37 cellular contexts compared by ENCODE assay signal in genomic region chrX:16917120-16917519, GRCh38. TPM values are rescaled to one million over a fixed set of nuclear protein-coding genes. Genes with fewer than 3 reads are reported as not detected.
"Had no signal": no experiment of that assay in that cellular context is flagged by ENCODE, and none has a peak within 500 bp of the region (broad histone marks: within the 10 kb centered on the region; RNA-seq: fewer than 3 reads in every experiment).

No MANE protein-coding gene starts in this region.

- H3K36me3 ChIP-seq: adrenal gland, brain microvascular endothelial cell, breast epithelium had no signal

- H3K4me1 Mint-ChIP-seq: activated B cell treated with CpG ODN at 0.5 μM for 24 hours; activated CD4-positive, alpha-beta T cell treated with anti-CD3 and anti-CD28 coated beads, Interleukin-2, amount 10 ng/mL, durations not matched to agents 24 days and 14 days; activated naive CD8-positive, alpha-beta T cell treated with anti-CD3 and anti-CD28 coated beads for 36 hours; activated T-helper 17 cell treated with anti-CD3 and anti-CD28 coated beads, Interleukin-2, amount 50 U/mL, for 72 hours had no signal

- H3K27ac ChIP-seq: adrenal gland, body of pancreas, brain microvascular endothelial cell, breast epithelium, VCaP had no signal

- DNase-seq: activated B cell treated with CpG ODN at 0.5 μM for 24 hours; activated CD4-positive, alpha-beta memory T cell treated with anti-CD3 and anti-CD28 coated beads for 36 hours; activated CD4-positive, alpha-beta T cell treated with anti-CD3 and anti-CD28 coated beads for 4 hours; activated CD4-positive, alpha-beta T cell treated with anti-CD3 and anti-CD28 coated beads, Interleukin-2, amount 10 ng/mL, durations not matched to agents 24 days and 14 days; activated CD4-positive, alpha-beta T cell treated with anti-CD3 and anti-CD28 coated beads, Interleukin-2, amount 50 U/mL, for 1 hour; activated CD4-positive, alpha-beta T cell treated with anti-CD3 and anti-CD28 coated beads, Interleukin-2, amount 50 U/mL, for 4 hours; activated CD4-positive, CD25-positive, alpha-beta regulatory T cell treated with anti-CD3 and anti-CD28 coated beads, Interleukin-2, amount 50 U/mL, for 72 hours; activated CD8-positive, alpha-beta memory T cell treated with anti-CD3 and anti-CD28 coated beads, Interleukin-2, amount 50 U/mL, for 4 hours; activated CD8-positive, alpha-beta T cell treated with anti-CD3 and anti-CD28 coated beads for 36 hours; activated effector memory CD4-positive, alpha-beta T cell treated with anti-CD3 and anti-CD28 coated beads, Interleukin-2, amount 50 U/mL, for 16 hours; activated gamma-delta T cell treated with Interleukin-2 at 50 U/mL for 16 hours; activated naive CD4-positive, alpha-beta T cell; activated naive CD4-positive, alpha-beta T cell treated with anti-CD3 and anti-CD28 coated beads for 36 hours; activated naive CD4-positive, alpha-beta T cell treated with anti-CD3 and anti-CD28 coated beads, Interleukin-2, amount 50 U/mL, for 16 hours; activated naive CD8-positive, alpha-beta T cell treated with anti-CD3 and anti-CD28 coated beads for 36 hours; activated T-cell treated with anti-CD3 and anti-CD28 coated beads for 4 hours; activated T-cell treated with anti-CD3 and anti-CD28 coated beads, Interleukin-2, amount 50 U/mL, for 1 hour; activated T-cell treated with anti-CD3 and anti-CD28 coated beads, Interleukin-2, amount 50 U/mL, for 4 hours; activated T-cell treated with anti-CD3 and anti-CD28 coated beads, Interleukin-2, amount 50 U/mL, for 72 hours; adrenal gland; amniotic stem cell; aorta; body of pancreas; brain microvascular endothelial cell; central memory CD4-positive, alpha-beta T cell; T-helper 1 cell; T-helper 2 cell; T-helper 9 cell had no signal

- H3K36me3 Mint-ChIP-seq: activated CD4-positive, alpha-beta memory T cell treated with anti-CD3 and anti-CD28 coated beads for 36 hours; activated naive CD4-positive, alpha-beta T cell treated with anti-CD3 and anti-CD28 coated beads, Interleukin-2, amount 50 U/mL, for 72 hours; activated naive CD8-positive, alpha-beta T cell treated with anti-CD3 and anti-CD28 coated beads for 36 hours had no signal

- H3K4me3 ChIP-seq: adrenal gland, body of pancreas, breast epithelium had no signal

- H3K4me1 ChIP-seq: adrenal gland, body of pancreas, breast epithelium had no signal

- H3K27ac Mint-ChIP-seq: activated B cell treated with CpG ODN at 0.5 μM for 24 hours; activated CD4-positive, alpha-beta memory T cell treated with anti-CD3 and anti-CD28 coated beads for 36 hours; activated CD4-positive, alpha-beta T cell treated with anti-CD3 and anti-CD28 coated beads, Interleukin-2, amount 10 ng/mL, durations not matched to agents 24 days and 14 days; activated CD8-positive, alpha-beta T cell treated with anti-CD3 and anti-CD28 coated beads for 36 hours; activated naive CD4-positive, alpha-beta T cell treated with anti-CD3 and anti-CD28 coated beads for 36 hours; activated naive CD4-positive, alpha-beta T cell treated with anti-CD3 and anti-CD28 coated beads, Interleukin-2, amount 50 U/mL, for 72 hours; activated naive CD8-positive, alpha-beta T cell treated with anti-CD3 and anti-CD28 coated beads for 36 hours; activated T-cell treated with anti-CD3 and anti-CD28 coated beads, Interleukin-2, amount 50 U/mL, for 72 hours; activated T-helper 1 cell treated with anti-CD3 and anti-CD28 coated beads, Interleukin-12 subunit alpha, Interleukin-12 subunit beta, Interleukin-2, Interleukin-4 antibody, amounts not matched to agents 30 ng/mL and 10 ng/mL and 1 ng/mL, durations not matched to agents 14 hours and 24 hours and 36 hours; activated T-helper 17 cell treated with anti-CD3 and anti-CD28 coated beads, Interleukin-2, amount 50 U/mL, for 72 hours; T-helper 1 cell treated with Interleukin-12 subunit alpha and Interleukin-12 subunit beta and Interleukin-4 antibody, amounts not matched to agents 30 μg/mL and 1 μg/mL, for 36 hours; T-helper 2 cell treated with Interferon-gamma antibody and Interleukin-4, amounts not matched to agents 5 μg/mL and 100 μg/mL, for 36 hours had no signal

- H3K9me3 Mint-ChIP-seq: activated B cell treated with CpG ODN at 0.5 μM for 24 hours; activated CD4-positive, alpha-beta memory T cell treated with anti-CD3 and anti-CD28 coated beads for 36 hours; activated CD4-positive, alpha-beta T cell treated with anti-CD3 and anti-CD28 coated beads, Interleukin-2, amount 10 ng/mL, durations not matched to agents 24 days and 14 days; activated CD8-positive, alpha-beta T cell treated with anti-CD3 and anti-CD28 coated beads for 36 hours; activated naive CD4-positive, alpha-beta T cell treated with anti-CD3 and anti-CD28 coated beads for 36 hours; activated naive CD4-positive, alpha-beta T cell treated with anti-CD3 and anti-CD28 coated beads, Interleukin-2, amount 50 U/mL, for 72 hours; activated naive CD8-positive, alpha-beta T cell treated with anti-CD3 and anti-CD28 coated beads for 36 hours; activated T-cell treated with anti-CD3 and anti-CD28 coated beads, Interleukin-2, amount 50 U/mL, for 4 hours; activated T-helper 1 cell treated with anti-CD3 and anti-CD28 coated beads, Interleukin-12 subunit alpha, Interleukin-12 subunit beta, Interleukin-2, Interleukin-4 antibody, amounts not matched to agents 30 ng/mL and 10 ng/mL and 1 ng/mL, durations not matched to agents 14 hours and 24 hours and 36 hours; activated T-helper 17 cell treated with anti-CD3 and anti-CD28 coated beads, Interleukin-2, amount 50 U/mL, for 72 hours; T-helper 1 cell treated with Interleukin-12 subunit alpha and Interleukin-12 subunit beta and Interleukin-4 antibody, amounts not matched to agents 30 μg/mL and 1 μg/mL, for 36 hours; T-helper 2 cell treated with Interferon-gamma antibody and Interleukin-4, amounts not matched to agents 5 μg/mL and 100 μg/mL, for 36 hours had no signal

- H3K9me3 ChIP-seq: adrenal gland, body of pancreas, breast epithelium had no signal

- H3K27me3 ChIP-seq: adrenal gland, body of pancreas, brain microvascular endothelial cell had no signal

- FAIRE-seq: TTC549 had no signal

- ATAC-seq: activated CD8-positive, alpha-beta T cell treated with anti-CD3 and anti-CD28 coated beads for 36 hours; activated naive CD4-positive, alpha-beta T cell treated with anti-CD3 and anti-CD28 coated beads, Interleukin-2, amount 50 U/mL, for 72 hours; activated T-cell treated with anti-CD3 and anti-CD28 coated beads, Interleukin-2, amount 50 U/mL, for 4 hours; activated T-cell treated with anti-CD3 and anti-CD28 coated beads, Interleukin-2, amount 50 U/mL, for 72 hours; activated T-helper 17 cell treated with anti-CD3 and anti-CD28 coated beads, Interleukin-2, amount 50 U/mL, for 72 hours; body of pancreas had no signal

- H3K4me3 Mint-ChIP-seq: activated B cell treated with CpG ODN at 0.5 μM for 24 hours; activated CD4-positive, alpha-beta memory T cell treated with anti-CD3 and anti-CD28 coated beads for 36 hours; activated CD4-positive, alpha-beta T cell treated with anti-CD3 and anti-CD28 coated beads, Interleukin-2, amount 10 ng/mL, durations not matched to agents 24 days and 14 days; activated CD8-positive, alpha-beta T cell treated with anti-CD3 and anti-CD28 coated beads for 36 hours; activated naive CD4-positive, alpha-beta T cell treated with anti-CD3 and anti-CD28 coated beads for 36 hours; activated naive CD8-positive, alpha-beta T cell treated with anti-CD3 and anti-CD28 coated beads for 36 hours; activated T-cell treated with anti-CD3 and anti-CD28 coated beads, Interleukin-2, amount 50 U/mL, for 4 hours; activated T-cell treated with anti-CD3 and anti-CD28 coated beads, Interleukin-2, amount 50 U/mL, for 72 hours; activated T-helper 1 cell treated with anti-CD3 and anti-CD28 coated beads, Interleukin-12 subunit alpha, Interleukin-12 subunit beta, Interleukin-2, Interleukin-4 antibody, amounts not matched to agents 30 ng/mL and 10 ng/mL and 1 ng/mL, durations not matched to agents 14 hours and 24 hours and 36 hours; activated T-helper 17 cell treated with anti-CD3 and anti-CD28 coated beads, Interleukin-2, amount 50 U/mL, for 72 hours; T-helper 1 cell treated with Interleukin-12 subunit alpha and Interleukin-12 subunit beta and Interleukin-4 antibody, amounts not matched to agents 30 μg/mL and 1 μg/mL, for 36 hours; T-helper 2 cell treated with Interferon-gamma antibody and Interleukin-4, amounts not matched to agents 5 μg/mL and 100 μg/mL, for 36 hours had no signal

RNA-seq across cellular contexts. Expression of gene REPS2, which starts 29.3 kb away (rescaled TPM):
- total RNA-seq: activated CD4-positive, alpha-beta memory T cell treated with anti-CD3 and anti-CD28 coated beads for 36 hours; activated CD4-positive, alpha-beta T cell treated with anti-CD3 and anti-CD28 coated beads, Interleukin-2, amount 10 ng/mL, durations not matched to agents 24 days and 14 days; activated CD8-positive, alpha-beta memory T cell treated with anti-CD3 and anti-CD28 coated beads for 36 hours; activated CD8-positive, alpha-beta T cell treated with anti-CD3 and anti-CD28 coated beads for 36 hours; activated naive CD4-positive, alpha-beta T cell treated with anti-CD3 and anti-CD28 coated beads for 36 hours; activated naive CD8-positive, alpha-beta T cell treated with anti-CD3 and anti-CD28 coated beads for 36 hours; activated T-helper 1 cell treated with anti-CD3 and anti-CD28 coated beads, Interleukin-12 subunit alpha, Interleukin-12 subunit beta, Interleukin-2, Interleukin-4 antibody, amounts not matched to agents 30 ng/mL and 10 ng/mL and 1 ng/mL, durations not matched to agents 14 hours and 24 hours and 36 hours had no signal
